8 cellular contexts compared by ENCODE assay signal in the genomic region with DNA sequence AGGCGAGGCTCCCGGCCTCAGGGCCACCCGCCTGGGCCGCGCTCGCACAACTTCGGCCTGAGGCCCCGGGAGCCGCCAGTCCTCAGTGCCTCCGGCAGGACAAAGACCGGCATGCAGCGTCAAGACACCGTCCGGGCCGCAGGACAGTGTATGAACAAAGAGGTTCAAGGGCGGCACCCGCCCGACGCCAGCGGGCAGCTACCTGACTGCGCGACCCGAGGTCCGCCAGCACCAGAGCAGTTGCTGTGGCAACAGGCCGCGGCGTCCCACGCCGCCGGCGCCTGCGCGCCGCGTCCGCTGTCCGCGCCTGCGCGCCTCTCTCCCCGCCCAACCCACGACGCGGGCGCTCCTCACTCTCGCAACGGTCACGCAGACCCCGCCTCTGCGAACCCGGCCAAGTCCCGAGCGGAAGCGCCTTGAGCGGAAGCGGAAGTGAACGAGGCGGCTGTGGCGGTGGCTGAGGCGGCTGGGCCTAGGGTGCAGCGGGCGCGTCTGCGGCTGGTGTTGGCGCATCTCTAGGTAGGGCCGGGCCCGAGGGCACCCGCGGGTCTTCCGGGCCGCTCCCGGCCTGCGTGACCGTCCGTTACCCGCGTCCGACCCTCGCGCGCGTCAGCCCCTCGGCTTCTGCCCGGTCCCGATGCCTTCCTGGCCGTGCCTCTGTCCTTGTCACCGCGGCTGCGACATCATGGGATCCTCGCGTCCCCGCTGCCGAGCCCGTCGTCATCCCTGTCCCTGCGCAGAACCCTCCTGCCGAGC. TPM values are rescaled to one million over a fixed set of nuclear protein-coding genes. Genes with fewer than 3 reads are reported as not detected.
DNase-seq lines count a peak whose midpoint lies in the region; ATAC-seq, FAIRE-seq and TF ChIP-seq lines count a peak whose summit lies in the region.

A gene with protein sequence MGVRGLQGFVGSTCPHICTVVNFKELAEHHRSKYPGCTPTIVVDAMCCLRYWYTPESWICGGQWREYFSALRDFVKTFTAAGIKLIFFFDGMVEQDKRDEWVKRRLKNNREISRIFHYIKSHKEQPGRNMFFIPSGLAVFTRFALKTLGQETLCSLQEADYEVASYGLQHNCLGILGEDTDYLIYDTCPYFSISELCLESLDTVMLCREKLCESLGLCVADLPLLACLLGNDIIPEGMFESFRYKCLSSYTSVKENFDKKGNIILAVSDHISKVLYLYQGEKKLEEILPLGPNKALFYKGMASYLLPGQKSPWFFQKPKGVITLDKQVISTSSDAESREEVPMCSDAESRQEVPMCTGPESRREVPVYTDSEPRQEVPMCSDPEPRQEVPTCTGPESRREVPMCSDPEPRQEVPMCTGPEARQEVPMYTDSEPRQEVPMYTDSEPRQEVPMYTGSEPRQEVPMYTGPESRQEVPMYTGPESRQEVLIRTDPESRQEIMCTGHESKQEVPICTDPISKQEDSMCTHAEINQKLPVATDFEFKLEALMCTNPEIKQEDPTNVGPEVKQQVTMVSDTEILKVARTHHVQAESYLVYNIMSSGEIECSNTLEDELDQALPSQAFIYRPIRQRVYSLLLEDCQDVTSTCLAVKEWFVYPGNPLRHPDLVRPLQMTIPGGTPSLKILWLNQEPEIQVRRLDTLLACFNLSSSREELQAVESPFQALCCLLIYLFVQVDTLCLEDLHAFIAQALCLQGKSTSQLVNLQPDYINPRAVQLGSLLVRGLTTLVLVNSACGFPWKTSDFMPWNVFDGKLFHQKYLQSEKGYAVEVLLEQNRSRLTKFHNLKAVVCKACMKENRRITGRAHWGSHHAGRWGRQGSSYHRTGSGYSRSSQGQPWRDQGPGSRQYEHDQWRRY (plus strand): TSS at position 435 of the 756 bp plus-strand sequence. CDS start 10,633 bp downstream, outside the sequence.

- TF ChIP-seq POLR2A in GM18505 (IDR thresholded peaks at IDR 0.05; ENCODE audit: borderline replicate concordance, extremely low read depth, insufficient read depth, insufficient read length) = peak; percentile 98

- DNase-seq in NCI-H187 treated with DMSO at 0.1 percent for 48 hours (lab: John Stamatoyannopoulos, UW) (peak; percentile 43), T-helper 2 cell (peak; percentile 89 to 97 (median 93)), left ventricle myocardium superior (peak; percentile 99), pulmonary artery endothelial cell (ENCODE audit: low read depth, low spot score) (peak; percentile 79), urothelium cell line (ENCODE audit: low spot score) (peak; percentile 97)

- peak within 1 kb of the TSS; percentile 79 for H3K27ac ChIP-seq in angular gyrus (ENCODE audit: low read depth, low read length)

- intact Hi-C loops in left ventricle myocardium superior (cut with micrococcal nuclease) = loop anchor here (10.0 kb wide), 1 partner anchor 218 kb away; no protein-coding TSS in a partner anchor

- ATAC-seq in GM18505 (IDR thresholded peaks at IDR 0.05; ENCODE audit: unreplicated experiment) = peak; percentile 96
- peak; percentile 97 for ATAC-seq in HG02970 (IDR thresholded peaks at IDR 0.05; ENCODE audit: low FRiP score, unreplicated experiment)
- peak; percentile 99 for ATAC-seq in left ventricle myocardium superior

- FAIRE-seq in urothelium cell line (lab: Jason Lieb, UNC) = peak; percentile 90

RNA-seq across cellular contexts. Expression of the gene that starts here (rescaled TPM):
- total RNA-seq in left ventricle myocardium superior (20.5 TPM), pulmonary artery endothelial cell (12.8 and 13.6 TPM in 2 replicates)

Comparison
In these comparisons a context has a peak if more than half of its experiments do, and no peak if none do; other contexts are left out.
1. Peak in every context shown above with its lines: DNase-seq, ATAC-seq and H3K27ac ChIP-seq.
2. DNase-seq: peak in every context shown above with its lines; median percentile 99 in left ventricle myocardium superior; 97 in urothelium cell line; 93 in T-helper 2 cell; 79 in pulmonary artery endothelial cell; 43 in NCI-H187 treated with DMSO at 0.1 percent for 48 hours.